Comparison of ENCODE assay signal across 28 cellular contexts in the genomic region with DNA sequence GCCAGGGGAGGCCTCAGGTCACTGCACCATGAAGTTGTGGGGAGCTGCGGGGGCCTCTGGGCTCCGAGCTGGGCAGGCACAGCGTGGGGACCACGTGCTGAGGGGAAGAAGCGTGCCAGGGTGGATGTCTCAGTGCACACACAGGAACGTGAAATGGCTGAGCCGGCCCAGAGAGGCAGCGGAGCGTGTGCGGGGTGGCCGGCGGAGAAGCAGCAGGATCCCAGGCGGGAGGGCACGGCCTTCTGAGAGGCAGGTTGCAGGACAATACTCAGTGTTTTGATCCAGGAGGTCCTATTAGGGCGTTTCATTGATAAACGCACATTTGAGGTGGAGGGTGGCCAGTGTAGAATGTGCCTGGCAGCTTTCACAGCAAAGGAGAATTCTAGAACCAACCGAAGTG. TPM values are rescaled to one million over a fixed set of nuclear protein-coding genes. Genes with fewer than 3 reads are reported as not detected.
"Had no signal": no experiment of that assay in that cellular context is flagged by ENCODE, and none has a peak within 500 bp of the region (broad histone marks: within the 10 kb centered on the region; RNA-seq: fewer than 3 reads in every experiment).

No MANE protein-coding gene starts in this region.

- H3K4me3 Mint-ChIP-seq: activated CD4-positive, alpha-beta memory T cell treated with anti-CD3 and anti-CD28 coated beads, Interleukin-2, amount 10 ng/mL, durations not matched to agents 7 days and 5 days; activated naive CD8-positive, alpha-beta T cell treated with anti-CD3 and anti-CD28 coated beads, Interleukin-2, amount 10 ng/mL, durations not matched to agents 7 days and 5 days; T-cell had no signal

- H3K36me3 ChIP-seq: adrenal gland, breast epithelium had no signal

- H3K4me3 ChIP-seq: adrenal gland, breast epithelium, K562, SK-N-MC had no signal

- H3K9me3 ChIP-seq: adrenal gland had no signal

- DNase-seq: activated CD4-positive, alpha-beta memory T cell treated with anti-CD3 and anti-CD28 coated beads, Interleukin-2, amount 10 ng/mL, durations not matched to agents 7 days and 5 days; activated CD4-positive, alpha-beta T cell treated with anti-CD3 and anti-CD28 coated beads, Interleukin-2, amount 50 U/mL, for 1 hour; activated CD4-positive, CD25-positive, alpha-beta regulatory T cell; activated naive CD4-positive, alpha-beta T cell treated with anti-CD3 and anti-CD28 coated beads, Interleukin-2, amount 50 U/mL, for 16 hours; activated naive CD8-positive, alpha-beta T cell treated with anti-CD3 and anti-CD28 coated beads, Interleukin-2, amount 10 ng/mL, durations not matched to agents 7 days and 5 days; activated T-cell treated with anti-CD3 and anti-CD28 coated beads for 4 hours; adrenal gland; aorta; central memory CD4-positive, alpha-beta T cell; Karpas-422; MM.1S; NCI-H1105; NCI-H1436; NCI-H1694 treated with DMSO at 0.1 percent for 48 hours; NCI-H2081; NCI-H446 treated with DMSO at 0.1 percent for 48 hours; NCI-H524 treated with DMSO at 0.1 percent for 48 hours; NCI-H82; SIG-M5; T-cell; T-helper 2 cell; T1000 had no signal

- H3K27me3 ChIP-seq: adrenal gland had no signal

- H3K4me1 ChIP-seq: adrenal gland, breast epithelium had no signal

- H3K27ac ChIP-seq: adrenal gland, breast epithelium, SK-N-MC, VCaP had no signal

- H3K4me1 Mint-ChIP-seq: activated naive CD8-positive, alpha-beta T cell treated with anti-CD3 and anti-CD28 coated beads, Interleukin-2, amount 10 ng/mL, durations not matched to agents 7 days and 5 days had no signal

- H3K27ac Mint-ChIP-seq: activated CD4-positive, alpha-beta memory T cell treated with anti-CD3 and anti-CD28 coated beads, Interleukin-2, amount 10 ng/mL, durations not matched to agents 7 days and 5 days; activated naive CD8-positive, alpha-beta T cell treated with anti-CD3 and anti-CD28 coated beads, Interleukin-2, amount 10 ng/mL, durations not matched to agents 7 days and 5 days; T-cell had no signal

- ATAC-seq: T-cell had no signal

- H3K27me3 Mint-ChIP-seq: activated naive CD8-positive, alpha-beta T cell treated with anti-CD3 and anti-CD28 coated beads, Interleukin-2, amount 10 ng/mL, durations not matched to agents 7 days and 5 days; T-cell had no signal

- H3K36me3 Mint-ChIP-seq: T-cell had no signal

RNA-seq across cellular contexts. Expression of a gene that starts 39.0 kb away (rescaled TPM):
- total RNA-seq: activated CD4-positive, alpha-beta memory T cell treated with anti-CD3 and anti-CD28 coated beads, Interleukin-2, amount 10 ng/mL, durations not matched to agents 7 days and 5 days; activated naive CD8-positive, alpha-beta T cell treated with anti-CD3 and anti-CD28 coated beads, Interleukin-2, amount 10 ng/mL, durations not matched to agents 7 days and 5 days; adrenal gland; breast epithelium; K562; OCI-LY7; RPMI7951; T-cell had no signal
- polyA plus RNA-seq: adrenal gland, aorta, K562 had no signal
